In the genomic region with DNA sequence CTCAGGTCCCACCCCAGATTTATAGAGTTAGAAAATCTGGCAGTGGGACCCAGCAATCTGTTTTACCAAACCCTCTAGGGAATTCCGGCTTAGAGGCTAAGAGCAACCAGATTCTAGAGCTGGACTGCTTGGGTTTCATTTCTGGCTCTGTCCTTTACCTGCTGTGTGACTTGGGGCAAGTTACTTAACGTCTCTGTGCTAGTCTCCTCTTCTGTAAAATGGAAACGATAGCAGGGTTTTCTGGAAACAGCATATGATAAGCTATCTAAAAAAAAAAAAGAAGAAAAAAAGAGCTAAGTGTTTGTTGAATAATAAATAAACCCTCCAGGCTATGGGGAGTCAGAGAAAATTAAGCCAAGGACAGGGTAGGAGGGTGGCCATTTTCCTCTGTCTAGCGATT, we compare ENCODE assay signal across 15 cellular contexts. TPM values are rescaled to one million over a fixed set of nuclear protein-coding genes. Genes with fewer than 3 reads are reported as not detected.
DNase-seq lines count a peak whose midpoint lies in the region; ATAC-seq and TF ChIP-seq lines count a peak whose summit lies in the region.
"Had no signal": no experiment of that assay in that cellular context is flagged by ENCODE, and none has a peak within 500 bp of the region (broad histone marks: within the 10 kb centered on the region; RNA-seq: fewer than 3 reads in every experiment).

No MANE protein-coding gene starts in this region.

- no peak overlapping the region for H2BK120ac ChIP-seq in H9 (ENCODE audit: low read depth, low read length, poor library complexity, severe bottlenecking)

- H3K27ac ChIP-seq in H9 (ENCODE audit: insufficient read length, low read depth, low read length) (no peak overlapping the region), VCaP (peak overlapping the region; percentile 58), iPS-20b (ENCODE audit: low read length) (no peak overlapping the region)

- no peak overlapping the region for H4K8ac ChIP-seq in H9 (replicated peaks; ENCODE audit: insufficient read length, low read depth, low read length)

- H3K4me1 Mint-ChIP-seq in H9 = peaks cover 32 to 50% of the 10 kb centered on the region in 2 experiments

- no peak overlapping the region for H2BK5ac ChIP-seq in H9 (ENCODE audit: insufficient read length, low read length)

- H3K9ac ChIP-seq in H9 (ENCODE audit: extremely low read depth, insufficient read length, low read length) (no peak overlapping the region), iPS-20b (ENCODE audit: low read depth, low read length) (peak overlapping the region; percentile 51; the same call in 1 of the 2 replicates)

- no peak overlapping the region for H2AK5ac ChIP-seq in H9 (ENCODE audit: insufficient read length, low read length)

- H3K9me3 ChIP-seq in H9 (ENCODE audit: control insufficient read depth, low read depth, low read length) = no peaks in the 10 kb centered on the region
- H3K9me3 ChIP-seq in iPS-20b (ENCODE audit: insufficient read depth, low read depth, low read length) = no peaks in the 10 kb centered on the region

- H3K4me1 ChIP-seq in H9 (ENCODE audit: insufficient read depth, low read length) = 0 out of 2 replicates have a peak, but pooled peaks cover 3% of the 10 kb centered on the region
- no peaks in the 10 kb centered on the region for H3K4me1 ChIP-seq in iPS-20b (ENCODE audit: insufficient read depth, low read length)

- no peak overlapping the region for H3K18ac ChIP-seq in H9 (ENCODE audit: insufficient read length, low read depth, low read length)

- WGBS in H9 (ENCODE audit: extremely low coverage, insufficient read length, low lambda C conversion rate) = no CpG with 5 or more reads among the region's 4 CpGs

- no peak for DNase-seq in H9
- DNase-seq in DMS 273 (lab: John Stamatoyannopoulos, UW; ENCODE audit: unreplicated experiment) = no peak
- no peak for DNase-seq in activated CD4-positive, alpha-beta T cell treated with anti-CD3 and anti-CD28 coated beads, Interleukin-2, amount 50 U/mL, for 1 hour
- DNase-seq: CD8-positive, alpha-beta memory T cell; DMS 273 treated with DMSO at 0.1 percent for 48 hours; DND-41; GDM1; GOT3 had no signal

- H4K5ac ChIP-seq in H9 (ENCODE audit: insufficient read length, low read depth, low read length) = no peak overlapping the region

- peak overlapping the region; percentile 65 for H3K4me2 ChIP-seq in H9 (ENCODE audit: insufficient read depth, insufficient read length, low read length)

- H3K27me3 ChIP-seq in H9 (ENCODE audit: insufficient read depth, low read length) (no peaks in the 10 kb centered on the region), iPS-20b (ENCODE audit: insufficient read depth, low read length) (peaks cover 18% of the 10 kb centered on the region)

- H3K36me3 ChIP-seq in iPS-20b (ENCODE audit: insufficient read depth, low read depth, low read length) = no peaks in the 10 kb centered on the region

- peak overlapping the region; percentile 79; the same call in 1 of the 2 replicates for H3K4me3 ChIP-seq in iPS-20b (ENCODE audit: low read length)

- no peak overlapping the region for H3K14ac ChIP-seq in H9 (ENCODE audit: insufficient read depth, low read length)

- ATAC-seq in HG02884 (IDR thresholded peaks at IDR 0.05; ENCODE audit: unreplicated experiment) (no peak), esophagus mucosa (no peak)
- ATAC-seq: HCT116 had no signal

- H2AFZ ChIP-seq in H9 (ENCODE audit: low read length) = no peak overlapping the region

- H2BK12ac ChIP-seq in H9 (ENCODE audit: insufficient read length, low read depth, low read length) = no peak overlapping the region

- H4K20me1 ChIP-seq in H9 (ENCODE audit: control insufficient read depth, insufficient read depth, insufficient read length) = no peaks in the 10 kb centered on the region

- TF ChIP-seq CTCF in H9 (conservative IDR thresholded peaks at IDR 0.05) = no peak
- no peak for TF ChIP-seq CTCF in VCaP (conservative IDR thresholded peaks at IDR 0.05)

- H3K79me2 ChIP-seq in H9 (ENCODE audit: insufficient read depth, low read length) = no peaks in the 10 kb centered on the region

- H2BK20ac ChIP-seq in H9 (ENCODE audit: low read depth, low read length, poor library complexity, severe bottlenecking) = no peak overlapping the region

- H3T11ph ChIP-seq in H9 (ENCODE audit: low read length) = no peak overlapping the region

- H3K23ac ChIP-seq in H9 (ENCODE audit: insufficient read length, low read depth, low read length) = no peak overlapping the region

- H3K56ac ChIP-seq in H9 (ENCODE audit: insufficient read length, low read depth, low read length) = no peak overlapping the region

- H3K9me3 Mint-ChIP-seq in H9 = no peaks in the 10 kb centered on the region; a peak in 1 of 5 replicates

- H3K79me1 ChIP-seq in H9 (ENCODE audit: insufficient read depth, low read depth, low read length, poor library complexity, severe bottlenecking) = no peaks in the 10 kb centered on the region

- no peak overlapping the region for H2BK15ac ChIP-seq in H9 (ENCODE audit: low read depth, low read length)

- peak overlapping the region in 1 of 2 experiments; percentile 84; a peak in 2 of 5 replicates for H3K4me3 Mint-ChIP-seq in H9
- H3K4me3 Mint-ChIP-seq: CD8-positive, alpha-beta memory T cell had no signal

- no peak overlapping the region for H3K4ac ChIP-seq in H9 (ENCODE audit: low read depth, low read length)

- H3K27ac Mint-ChIP-seq in H9 = no peak overlapping the region
- H3K27ac Mint-ChIP-seq: CD8-positive, alpha-beta memory T cell had no signal

- H4K91ac ChIP-seq in H9 (ENCODE audit: insufficient read length, low read depth, low read length) = no peak overlapping the region

- H3K23me2 ChIP-seq in H9 (ENCODE audit: insufficient read length, low read depth, low read length, poor library complexity, severe bottlenecking) = peaks cover 6% of the 10 kb centered on the region

- peaks cover 10% of the 10 kb centered on the region for H3K27me3 Mint-ChIP-seq in H9 (ENCODE audit: low read depth)

- H3K36me3 Mint-ChIP-seq in H9 (ENCODE audit: insufficient read depth in 1 of 3, low read depth in 3 of 3) = peaks cover 10 to 15% (median 14%) of the 10 kb centered on the region in 3 experiments; a peak in 5 of 7 replicates
- H3K36me3 Mint-ChIP-seq: CD8-positive, alpha-beta memory T cell had no signal

RNA-seq across cellular contexts. Expression of a gene that starts 11.6 kb away (rescaled TPM):
- total RNA-seq in H9 (2021) = 22.1 and 22.7 TPM in 2 replicates
- not detected for total RNA-seq in esophagus mucosa
- total RNA-seq: A673; CD8-positive, alpha-beta memory T cell; HT-29 had no signal

RNA-seq across cellular contexts. Expression of a gene that starts 15.5 kb away (rescaled TPM):
- 7.1 and 8.8 TPM in 2 replicates for total RNA-seq in H9 (2021)
- total RNA-seq in esophagus mucosa = not detected
- total RNA-seq: CD8-positive, alpha-beta memory T cell had no signal

RNA-seq across cellular contexts. Expression of a gene that starts 29.8 kb away (rescaled TPM):
- total RNA-seq in H9 (2021) (116 and 123 TPM in 2 replicates), esophagus mucosa (6.9 TPM)

Comparison
In these comparisons a context has a peak if more than half of its experiments do, and no peak if none do; other contexts are left out.
1. RNA of a gene that starts 11.6 kb away (total RNA-seq): 22.1 to 22.7 TPM in H9; not detected in esophagus mucosa (single experiment); every median in the first group is over 10 times any median in the second.
2. RNA of a gene that starts 29.8 kb away (total RNA-seq): 116 to 123 TPM in H9; 6.9 TPM in esophagus mucosa (single experiment); every median in the first group is over 10 times any median in the second.